8 cellular contexts compared by ENCODE assay signal in the genomic region with DNA sequence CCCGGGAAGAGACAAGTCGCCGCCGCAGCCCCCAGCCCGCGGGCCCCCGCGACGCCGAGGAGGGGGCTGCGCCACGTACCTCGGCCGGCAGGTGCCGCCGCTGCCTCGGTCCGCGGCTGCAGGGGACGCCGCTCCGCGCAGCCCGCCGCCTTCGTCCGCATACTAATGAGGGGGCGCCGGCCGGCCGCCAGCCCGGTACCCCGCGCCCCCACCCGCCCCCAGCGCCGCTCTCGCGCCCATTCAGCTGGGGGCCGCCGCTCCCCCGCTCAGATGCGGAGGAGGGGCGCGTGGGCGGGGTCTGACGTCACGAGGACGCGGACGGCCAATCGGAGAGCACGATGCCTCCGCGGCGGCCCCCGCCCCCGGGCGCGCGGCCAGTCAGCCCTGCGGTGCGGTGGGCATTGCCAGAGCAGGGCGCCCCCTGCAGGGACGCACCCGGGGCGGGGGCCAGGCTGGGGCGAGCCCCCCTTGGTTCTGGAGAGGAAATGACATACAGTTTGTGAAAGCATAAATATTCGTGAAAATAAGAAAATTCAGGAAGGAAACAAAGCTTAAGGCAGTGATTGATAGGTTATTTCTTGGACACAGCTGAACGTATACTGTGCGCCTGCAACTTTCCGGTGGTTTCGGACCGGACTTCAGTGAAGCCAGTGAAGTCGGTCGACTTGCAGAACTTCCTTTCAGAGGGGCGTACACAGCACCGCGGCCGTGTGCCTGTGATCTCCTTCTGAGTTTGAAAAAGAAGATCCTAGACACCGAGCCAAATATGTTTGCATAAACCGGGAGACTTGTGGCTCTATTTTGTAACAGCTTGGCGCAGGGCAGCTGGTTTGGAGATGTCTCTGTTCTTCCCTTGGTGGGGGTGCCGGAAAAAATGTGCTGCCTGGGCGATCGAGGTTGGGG. TPM values are rescaled to one million over a fixed set of nuclear protein-coding genes. Genes with fewer than 3 reads are reported as not detected.
DNase-seq lines count a peak whose midpoint lies in the region; ATAC-seq and TF ChIP-seq lines count a peak whose summit lies in the region.

A gene (minus strand): TSS at position 246 of the 903 bp plus-strand sequence. CDS start 85 bp downstream, at position 161.

- ATAC-seq in GM21619 (IDR thresholded peaks at IDR 0.05; ENCODE audit: unreplicated experiment) (peak; percentile 75), natural killer cell (peak; percentile 81 to 94 (median 90))
- ATAC-seq in stimulated activated naive CD8-positive, alpha-beta T cell treated with anti-CD3 and anti-CD28 coated beads, Interleukin-15, Interleukin-2, amounts not matched to agents 100 U/mL and 50 U/mL, for 24 hours, result peak; percentile 84

- H3K27ac Mint-ChIP-seq in natural killer cell, result peak within 1 kb of the TSS; percentile 96 to 97

- H3K36me3 Mint-ChIP-seq in natural killer cell, result no peaks in the 10 kb centered on the region

- in situ Hi-C loops in KBM-7 (cut with MboI; ENCODE audit: low pct_unique_long_range_greater_than_20kb, low sequenced_read_pairs), result no loop called here

- intact Hi-C loops in natural killer cell (cut with micrococcal nuclease), result loop anchor here (1.0 to 10.0 kb wide), 6 partner anchors 36 to 306 kb away; a partner anchor contains a TSS

- H3K27me3 Mint-ChIP-seq in natural killer cell (ENCODE audit: low read depth in 2 of 2), result no peaks in the 10 kb centered on the region

- peaks cover 71 to 74% of the 10 kb centered on the region in 2 donors for H3K4me1 Mint-ChIP-seq in natural killer cell

- peak within 1 kb of the TSS; percentile 98 for H3K4me3 Mint-ChIP-seq in natural killer cell

- H3K9me3 Mint-ChIP-seq in natural killer cell, result no peaks in the 10 kb centered on the region

- peak; percentile 30 for TF ChIP-seq CTCF in fibroblast of mammary gland (conservative IDR thresholded peaks at IDR 0.05; ENCODE audit: control insufficient read depth, insufficient read depth, low read depth, low read length)
- TF ChIP-seq CTCF in natural killer cell (IDR thresholded peaks at IDR 0.05), result peak; percentile 83

- H3K4me3 ChIP-seq in fibroblast of mammary gland (ENCODE audit: control insufficient read depth, low read depth, low read length), result peak within 1 kb of the TSS; percentile 69

- DNase-seq in DMS53 treated with DMSO at 0.1 percent for 48 hours (lab: John Stamatoyannopoulos, UW; ENCODE audit: unreplicated experiment), result peak; percentile 66
- peak; percentile 92 for DNase-seq in KBM-7
- peak; percentile 80 for DNase-seq in RKO (ENCODE audit: low spot score)
- DNase-seq in activated T-helper 1 cell treated with anti-CD3 and anti-CD28 coated beads, Interleukin-2, amount 50 U/mL, for 16 hours (ENCODE audit: low read depth in 1 of 2, low spot score in 1 of 2), result peak; percentile 81 to 92
- DNase-seq in fibroblast of mammary gland (ENCODE audit: low read depth), result peak; percentile 72
- peak; percentile 92 for DNase-seq in natural killer cell
- peak; percentile 96 for DNase-seq in stimulated activated naive CD8-positive, alpha-beta T cell treated with anti-CD3 and anti-CD28 coated beads, Interleukin-15, Interleukin-2, amounts not matched to agents 100 U/mL and 50 U/mL, for 24 hours

RNA-seq across cellular contexts. Expression of the gene that starts here (rescaled TPM):
- 10 to 100 TPM; 54.6 to 72.4 (median 66.1) TPM for total RNA-seq in natural killer cell

Comparison
In these comparisons a context has a peak if more than half of its experiments do, and no peak if none do; other contexts are left out.
1. Peak in every context shown above with its lines: DNase-seq, ATAC-seq and H3K4me3 ChIP-seq.